ENCODE assay signal across 30 cellular contexts in genomic region chr1:233503351-233503950, GRCh38.
"Had no signal": no experiment of that assay in that cellular context is flagged by ENCODE, and none has a peak within 500 bp of the region (broad histone marks: within the 10 kb centered on the region; RNA-seq: fewer than 3 reads in every experiment).

No MANE protein-coding gene starts in this region.

- H3K9me3 ChIP-seq: adrenal gland, body of pancreas, esophagus squamous epithelium had no signal

- H3K36me3 ChIP-seq: adrenal gland, esophagus squamous epithelium, gastroesophageal sphincter, heart right ventricle, WERI-Rb-1 had no signal

- ATAC-seq: activated CD4-positive, CD25-positive, alpha-beta regulatory T cell treated with anti-CD3 and anti-CD28 coated beads, Interleukin-2, amount 50 U/mL, for 24 hours; activated CD8-positive, alpha-beta T cell treated with anti-CD3 and anti-CD28 coated beads for 36 hours; activated naive CD8-positive, alpha-beta T cell treated with anti-CD3 and anti-CD28 coated beads, Interleukin-2, amount 50 U/mL, for 24 hours; activated T-cell treated with anti-CD3 and anti-CD28 coated beads, Interleukin-2, amount 50 U/mL, for 4 hours; activated T-helper 17 cell treated with anti-CD3 and anti-CD28 coated beads, Interleukin-2, amount 50 U/mL, for 72 hours; body of pancreas; effector memory CD8-positive, alpha-beta T cell; gastroesophageal sphincter; heart right ventricle; T-helper 17 cell had no signal

- DNase-seq: activated B cell treated with CpG ODN at 0.5 μM for 24 hours; activated CD4-positive, alpha-beta T cell treated with anti-CD3 and anti-CD28 coated beads for 48 hours; activated CD4-positive, alpha-beta T cell treated with anti-CD3 and anti-CD28 coated beads, Interleukin-2, amount 50 U/mL, for 1 hour; activated CD4-positive, alpha-beta T cell treated with anti-CD3 and anti-CD28 coated beads, Interleukin-2, amount 50 U/mL, for 48 hours; activated CD8-positive, alpha-beta memory T cell treated with anti-CD3 and anti-CD28 coated beads for 24 hours; activated CD8-positive, alpha-beta T cell treated with anti-CD3 and anti-CD28 coated beads for 36 hours; activated effector memory CD4-positive, alpha-beta T cell treated with Interleukin-2 at 50 U/mL for 16 hours; activated gamma-delta T cell treated with Interleukin-2 at 50 U/mL for 16 hours; activated naive CD4-positive, alpha-beta T cell treated with anti-CD3 and anti-CD28 coated beads, Interleukin-2, amount 50 U/mL, for 16 hours; activated naive CD4-positive, alpha-beta T cell treated with Interleukin-2 at 50 U/mL for 16 hours; activated naive CD8-positive, alpha-beta T cell treated with anti-CD3 and anti-CD28 coated beads, Interleukin-2, amount 50 U/mL, for 24 hours; activated T-cell treated with anti-CD3 and anti-CD28 coated beads, Interleukin-2, amount 50 U/mL, for 4 hours; adrenal gland; amygdala; aorta; body of pancreas; effector CD4-positive, alpha-beta T cell; effector memory CD8-positive, alpha-beta T cell; erythroblast; esophagus squamous epithelium; foreskin melanocyte; heart right ventricle; T-helper 17 cell; T1000; WERI-Rb-1 had no signal

- H3K27ac ChIP-seq: adrenal gland, body of pancreas, coronary artery, esophagus squamous epithelium, gastroesophageal sphincter, heart right ventricle, hepatocyte, WERI-Rb-1 had no signal

- H3K4me3 ChIP-seq: adrenal gland, body of pancreas, coronary artery, esophagus squamous epithelium, gastroesophageal sphincter, heart right ventricle, hepatocyte had no signal

- H3K79me2 ChIP-seq: hepatocyte had no signal

- H3K27me3 ChIP-seq: adrenal gland, body of pancreas, gastroesophageal sphincter, hepatocyte had no signal

- H3K4me2 ChIP-seq: hepatocyte had no signal

- H3K4me1 ChIP-seq: adrenal gland, body of pancreas, esophagus squamous epithelium, gastroesophageal sphincter, heart right ventricle had no signal

- H2AFZ ChIP-seq: hepatocyte had no signal
